Comparison of ENCODE assay signal across 8 cellular contexts in genomic region chr6:89360415-89360999, GRCh38. TPM values are rescaled to one million over a fixed set of nuclear protein-coding genes. Genes with fewer than 3 reads are reported as not detected.
DNase-seq lines count a peak whose midpoint lies in the region; ATAC-seq and TF ChIP-seq lines count a peak whose summit lies in the region.

No MANE protein-coding gene starts in this region.

- no peak overlapping the region for H3K27ac ChIP-seq in body of pancreas

- no peaks in the 10 kb centered on the region for H3K36me3 ChIP-seq in body of pancreas (replicated peaks in 1 of 2; ENCODE audit: insufficient read depth in 1 of 2, low read depth in 2 of 2)

- WGBS in body of pancreas, 2 donors: 94 to 98% methylated on average over 2 of the region's 2 CpGs

- H3K4me3 ChIP-seq in body of pancreas: no peak overlapping the region

- ATAC-seq in GM18499 (IDR thresholded peaks at IDR 0.05; ENCODE audit: insufficient read depth, unreplicated experiment) (peak; percentile 42), GM21786 (IDR thresholded peaks at IDR 0.05; ENCODE audit: unreplicated experiment) (peak; percentile 51), body of pancreas (no peak)

- no peaks in the 10 kb centered on the region for H3K4me1 ChIP-seq in body of pancreas

- TF ChIP-seq POLR2A in body of pancreas (IDR thresholded peaks at IDR 0.05): no peak

- no peaks in the 10 kb centered on the region for H3K9me3 ChIP-seq in body of pancreas

- peak; percentile 77 for DNase-seq in M059J (ENCODE audit: low read depth)
- DNase-seq in iris pigment epithelial cell (ENCODE audit: low read depth): peak; percentile 60
- DNase-seq in superior temporal gyrus (ENCODE audit: extremely low spot score): no peak
- DNase-seq in AML-193 (lab: John Stamatoyannopoulos, UW): no peak
- DNase-seq in 8988T: no peak
- no peak for DNase-seq in body of pancreas

- no peak for TF ChIP-seq CTCF in body of pancreas (IDR thresholded peaks at IDR 0.05)

- intact Hi-C loops in body of pancreas (cut with DNase I): no loop called here

- H3K27me3 ChIP-seq in body of pancreas: no peaks in the 10 kb centered on the region

RNA-seq across cellular contexts. Expression of gene UBE2J1, which starts 8.0 kb away (rescaled TPM):
- total RNA-seq in M059J (2014; rRNA removed; shearing (Covaris generic)): 18.6 and 28.8 TPM in 2 replicates
- total RNA-seq in body of pancreas: 10 to 100 TPM; 23.4 to 27.8 TPM

RNA-seq across cellular contexts. Expression of gene GABRR2, which starts 45.4 kb away (rescaled TPM):
- total RNA-seq in M059J (2014; rRNA removed; shearing (Covaris generic)): 0.25 TPM in 1 of 2 replicates, not detected in the other
- total RNA-seq in body of pancreas: 1 to 10 TPM in 1 of 2 donors, under 1 TPM in 1; 0.52 to 1.3 TPM

RNA-seq across cellular contexts. Expression of gene RRAGD, which starts 51.6 kb away (rescaled TPM):
- total RNA-seq in M059J (2014; rRNA removed; shearing (Covaris generic)): 1.6 and 2.1 TPM in 2 replicates
- total RNA-seq in body of pancreas: 1 to 10 TPM; 9.2 to 9.3 TPM

Comparison
In these comparisons a context has a peak if more than half of its experiments do, and no peak if none do; other contexts are left out.
1. DNase-seq: peak in M059J (single experiment) and iris pigment epithelial cell (single experiment); none in superior temporal gyrus (single experiment), AML-193 (0 of 2), 8988T (single experiment) and body of pancreas (0 of 4).